1 cellular context compared by ENCODE assay signal in genomic region chr14:64566651-64567122, GRCh38.
TF ChIP-seq lines count a peak whose summit lies in the region.

No MANE protein-coding gene starts in this region.

TF ChIP-seq in GM23338, 12 proteins besides CTCF, POLR2A, EP300 and RAD21 (continued from another document):
- no peak for TF ChIP-seq ZNF462 (CRISPR knock-in tag; IDR thresholded peaks at IDR 0.05)
- no peak for TF ChIP-seq EZH2 (IDR thresholded peaks at IDR 0.05; ENCODE audit: low read depth, unreplicated experiment)
- TF ChIP-seq ETS1 (IDR thresholded peaks at IDR 0.05): no peak
- no peak for TF ChIP-seq JUNB (IDR thresholded peaks at IDR 0.05; ENCODE audit: unreplicated experiment)
- TF ChIP-seq EZH2phosphoT487 (IDR thresholded peaks at IDR 0.05; ENCODE audit: unreplicated experiment): no peak
- no peak for TF ChIP-seq NANOG (IDR thresholded peaks at IDR 0.05; ENCODE audit: borderline replicate concordance)
- no peak for TF ChIP-seq STAT1 (IDR thresholded peaks at IDR 0.05; ENCODE audit: unreplicated experiment)
- no peak for TF ChIP-seq ZNF331 (CRISPR knock-in tag; IDR thresholded peaks at IDR 0.05; ENCODE audit: low read depth)
